9 cellular contexts compared by ENCODE assay signal in the genomic region with DNA sequence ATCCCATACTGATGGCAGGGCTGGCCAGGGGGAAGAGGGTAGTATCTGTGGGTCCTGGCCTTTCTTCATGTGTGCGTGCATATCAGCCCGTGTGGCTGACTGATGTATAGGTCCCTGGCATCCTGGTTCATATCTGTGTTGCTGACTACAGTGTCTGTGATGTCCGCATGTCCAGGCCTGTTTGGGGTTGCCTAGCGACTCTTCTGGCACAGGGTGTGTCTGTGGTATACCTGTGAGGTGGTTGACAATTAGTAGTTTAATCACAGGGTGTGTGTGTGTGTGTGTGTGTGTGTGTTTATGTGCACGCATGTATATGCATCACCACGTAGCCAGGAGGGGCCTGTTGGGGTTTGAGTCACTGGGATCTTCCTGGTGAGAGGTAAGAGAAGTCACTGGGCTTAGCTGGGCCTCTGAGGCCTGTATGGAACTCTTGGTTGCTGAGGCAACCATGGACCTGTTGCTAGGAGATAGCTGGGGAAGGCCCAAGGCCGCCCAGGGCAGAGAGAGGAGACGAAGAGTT. TPM values are rescaled to one million over a fixed set of nuclear protein-coding genes. Genes with fewer than 3 reads are reported as not detected.
DNase-seq lines count a peak whose midpoint lies in the region; ATAC-seq and TF ChIP-seq lines count a peak whose summit lies in the region.
"Had no signal": no experiment of that assay in that cellular context is flagged by ENCODE, and none has a peak within 500 bp of the region (broad histone marks: within the 10 kb centered on the region; RNA-seq: fewer than 3 reads in every experiment).

No MANE protein-coding gene starts in this region.

- H3K27me3 Mint-ChIP-seq in activated T-cell treated with anti-CD3 and anti-CD28 coated beads, Interleukin-2, amount 50 U/mL, for 24 hours, result no peaks in the 10 kb centered on the region
- no peaks in the 10 kb centered on the region for H3K27me3 Mint-ChIP-seq in activated B cell treated with CpG ODN at 0.5 μM for 24 hours

- H3K4me1 ChIP-seq in stomach (peaks cover 38 to 63% (median 60%) of the 10 kb centered on the region in 4 donors), Peyer's patch (peaks cover 5 to 54% (median 24%) of the 10 kb centered on the region in 4 donors)

- POLR2A ChIA-PET in activated B cell treated with CpG ODN at 0.5 μM for 24 hours (lab: Charles Lee), result interaction anchor here (0.6 to 2.0 kb wide), 4 partner anchors 17 to 130 kb away, joined by 3 to 10 read pairs (median 7); partner anchors contain the start of genes ACAP1, FGF11, NLGN2 and POLR2A

- no peak for TF ChIP-seq EP300 in stomach (IDR thresholded peaks at IDR 0.05)

- intact Hi-C loops in activated B cell treated with CpG ODN at 0.5 μM for 24 hours (cut with micrococcal nuclease) (loop anchor here (5.0 kb wide), 1 partner anchor 137 kb away; the partner anchor contains the start of genes ACADVL and DLG4), stomach (cut with DNase I; ENCODE audit: low total_unique reads) (no loop called here)

- ATAC-seq in activated B cell treated with CpG ODN at 0.5 μM for 24 hours (ENCODE audit: low read depth) (no peak), HG02938 (IDR thresholded peaks at IDR 0.05; ENCODE audit: unreplicated experiment) (no peak)

- CTCF ChIA-PET in activated B cell treated with CpG ODN at 0.5 μM for 24 hours (lab: Charles Lee), result interaction anchor here (0.9 to 4.2 kb wide), 5 partner anchors 82 to 235 kb away, joined by 3 to 30 read pairs (median 7); partner anchors contain the start of gene SENP3

- peaks cover 25% of the 10 kb centered on the region for H3K36me3 Mint-ChIP-seq in activated T-cell treated with anti-CD3 and anti-CD28 coated beads, Interleukin-2, amount 50 U/mL, for 24 hours (ENCODE audit: low read depth)
- H3K36me3 Mint-ChIP-seq in activated B cell treated with CpG ODN at 0.5 μM for 24 hours (ENCODE audit: low read depth), result peaks cover 2% of the 10 kb centered on the region

- H3K27ac ChIP-seq in stomach, result peak overlapping the region in 4 of 5 donors; percentile 6 to 99 (median 65)
- peak overlapping the region in 1 of 4 donors; percentile 12 for H3K27ac ChIP-seq in Peyer's patch
- H3K27ac ChIP-seq: HL-60 had no signal

- no peak for TF ChIP-seq CTCF in activated B cell treated with CpG ODN at 0.5 μM for 24 hours (IDR thresholded peaks at IDR 0.05)
- TF ChIP-seq CTCF in fibroblast of villous mesenchyme (IDR thresholded peaks at IDR 0.05; ENCODE audit: insufficient read depth, low read depth, low read length), result no peak
- TF ChIP-seq CTCF in stomach (IDR thresholded peaks at IDR 0.05), result no peak
- no peak for TF ChIP-seq CTCF in Peyer's patch (IDR thresholded peaks at IDR 0.05)

- peak overlapping the region; percentile 79 for H3K27ac Mint-ChIP-seq in activated T-cell treated with anti-CD3 and anti-CD28 coated beads, Interleukin-2, amount 50 U/mL, for 24 hours
- peak overlapping the region; percentile 43 for H3K27ac Mint-ChIP-seq in activated B cell treated with CpG ODN at 0.5 μM for 24 hours

- H3K4me3 Mint-ChIP-seq in activated T-cell treated with anti-CD3 and anti-CD28 coated beads, Interleukin-2, amount 50 U/mL, for 24 hours, result no peak overlapping the region
- H3K4me3 Mint-ChIP-seq in activated B cell treated with CpG ODN at 0.5 μM for 24 hours, result no peak overlapping the region

- WGBS in stomach, 5 donors, result 53 to 69% (median 58%) methylated on average over 8 of the region's 8 CpGs

- no peak for TF ChIP-seq POLR2A in stomach (IDR thresholded peaks at IDR 0.05)
- TF ChIP-seq POLR2A in Peyer's patch (IDR thresholded peaks at IDR 0.05), result no peak

- H3K9me3 Mint-ChIP-seq in activated T-cell treated with anti-CD3 and anti-CD28 coated beads, Interleukin-2, amount 50 U/mL, for 24 hours, result no peaks in the 10 kb centered on the region
- no peaks in the 10 kb centered on the region for H3K9me3 Mint-ChIP-seq in activated B cell treated with CpG ODN at 0.5 μM for 24 hours

- H3K36me3 ChIP-seq in stomach, result no peaks in the 10 kb centered on the region
- no peaks in the 10 kb centered on the region for H3K36me3 ChIP-seq in Peyer's patch

- H3K27me3 ChIP-seq in stomach, result no peaks in the 10 kb centered on the region
- no peaks in the 10 kb centered on the region for H3K27me3 ChIP-seq in Peyer's patch

- DNase-seq in activated T-cell treated with anti-CD3 and anti-CD28 coated beads, Interleukin-2, amount 50 U/mL, for 24 hours, result no peak
- no peak for DNase-seq in activated T-cell treated with anti-CD3 and anti-CD28 coated beads, Interleukin-2, amount 50 U/mL, for 1 hour
- DNase-seq in activated B cell treated with CpG ODN at 0.5 μM for 24 hours, result no peak
- peak; percentile 21 for DNase-seq in fibroblast of villous mesenchyme (ENCODE audit: low read depth)
- no peak for DNase-seq in stomach
- no peak for DNase-seq in activated CD4-positive, CD25-positive, alpha-beta regulatory T cell treated with anti-CD3 and anti-CD28 coated beads, Interleukin-2, amount 50 U/mL, for 72 hours
- no peak for DNase-seq in Peyer's patch

- peaks cover 43% of the 10 kb centered on the region for H3K4me1 Mint-ChIP-seq in activated T-cell treated with anti-CD3 and anti-CD28 coated beads, Interleukin-2, amount 50 U/mL, for 24 hours (ENCODE audit: low read depth)
- peaks cover 42% of the 10 kb centered on the region for H3K4me1 Mint-ChIP-seq in activated B cell treated with CpG ODN at 0.5 μM for 24 hours

- H3K4me3 ChIP-seq in fibroblast of villous mesenchyme (ENCODE audit: low read depth, low read length) (no peak overlapping the region), stomach (no peak overlapping the region), Peyer's patch (no peak overlapping the region)

- no peaks in the 10 kb centered on the region for H3K9me3 ChIP-seq in stomach
- H3K9me3 ChIP-seq in Peyer's patch, result no peaks in the 10 kb centered on the region

RNA-seq across cellular contexts. Expression of gene TMEM95, which starts 0.6 kb away (rescaled TPM):
- total RNA-seq in activated B cell treated with CpG ODN at 0.5 μM for 24 hours, result not detected in 2 replicates
- total RNA-seq in fibroblast of villous mesenchyme, result not detected in 2 replicates
- not detected for total RNA-seq in stomach
- polyA plus RNA-seq in stomach, result not detected
- not detected for total RNA-seq in Peyer's patch

RNA-seq across cellular contexts. Expression of gene KCTD11, which starts 2.4 kb away (rescaled TPM):
- total RNA-seq in activated B cell treated with CpG ODN at 0.5 μM for 24 hours (7.2 and 7.8 TPM in 2 replicates), fibroblast of villous mesenchyme (7.4 and 8.6 TPM in 2 replicates), stomach (10 to 100 TPM in 1 of 5 donors, 1 to 10 TPM in 3, under 1 TPM in 1; 0.58 to 11.0 (median 3.5) TPM), Peyer's patch (1 to 10 TPM; 2.5 to 8.9 (median 7.1) TPM)
- 10 to 100 TPM in 1 of 3 donors, 1 to 10 TPM in 2; 8.9 to 14.1 (median 9.4) TPM for polyA plus RNA-seq in stomach

RNA-seq across cellular contexts. Expression of gene ACAP1, which starts 18.0 kb away (rescaled TPM):
- 298 and 328 TPM in 2 replicates for total RNA-seq in activated B cell treated with CpG ODN at 0.5 μM for 24 hours
- 1.9 and 3.9 TPM in 2 replicates for total RNA-seq in fibroblast of villous mesenchyme
- total RNA-seq in stomach, result 10 to 100 TPM in 4 of 5 donors, 1 to 10 TPM in 1; 8.3 to 33.3 (median 14.7) TPM
- polyA plus RNA-seq in stomach, result 1 to 10 TPM; 4.4 to 6.4 (median 6.2) TPM
- 100 to 1,000 TPM in 1 of 4 donors, 10 to 100 TPM in 3; 15.6 to 696 (median 24.0) TPM for total RNA-seq in Peyer's patch

RNA-seq across cellular contexts. Expression of gene NEURL4, which starts 25.2 kb away (rescaled TPM):
- total RNA-seq in activated B cell treated with CpG ODN at 0.5 μM for 24 hours, result 52.8 and 60.1 TPM in 2 replicates
- total RNA-seq in fibroblast of villous mesenchyme, result 15.1 and 19.4 TPM in 2 replicates
- 10 to 100 TPM; 17.8 to 84.0 (median 36.4) TPM for total RNA-seq in stomach
- 10 to 100 TPM in 2 of 3 donors, 1 to 10 TPM in 1; 6.9 to 22.2 (median 15.6) TPM for polyA plus RNA-seq in stomach
- total RNA-seq in Peyer's patch, result 10 to 100 TPM; 23.3 to 69.0 (median 53.9) TPM

RNA-seq across cellular contexts. Expression of gene TNK1, which starts 26.6 kb away (rescaled TPM):
- total RNA-seq in activated B cell treated with CpG ODN at 0.5 μM for 24 hours (3.5 and 5.8 TPM in 2 replicates), fibroblast of villous mesenchyme (under 0.01 and 2.2 TPM in 2 replicates), stomach (10 to 100 TPM in 3 of 5 donors, 1 to 10 TPM in 2; 5.7 to 37.1 (median 22.2) TPM), Peyer's patch (10 to 100 TPM; 19.8 to 54.4 (median 44.4) TPM)
- 10 to 100 TPM in 1 of 3 donors, 1 to 10 TPM in 2; 6.0 to 12.1 (median 7.8) TPM for polyA plus RNA-seq in stomach
